Comparison of ENCODE assay signal across 32 cellular contexts in the genomic region with DNA sequence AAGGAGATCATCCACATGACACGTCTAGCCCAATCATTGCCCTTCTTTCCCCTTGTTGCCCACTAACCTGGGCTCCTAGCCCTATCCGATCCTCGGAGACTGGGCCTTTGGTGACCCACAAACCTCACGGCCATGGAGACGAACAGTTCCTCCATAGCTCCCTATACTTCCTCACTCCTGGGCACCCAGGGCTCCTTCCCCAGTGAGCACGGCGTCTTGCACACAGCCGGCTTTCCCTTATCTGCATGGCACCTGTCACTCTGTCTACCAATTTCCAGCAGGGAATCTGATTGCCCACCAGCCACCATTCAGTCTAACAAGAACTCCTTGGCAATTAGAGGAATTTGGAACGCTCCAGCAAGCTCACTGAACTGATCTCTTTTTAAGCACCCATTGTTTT. TPM values are rescaled to one million over a fixed set of nuclear protein-coding genes. Genes with fewer than 3 reads are reported as not detected.
DNase-seq lines count a peak whose midpoint lies in the region; ATAC-seq, FAIRE-seq and TF ChIP-seq lines count a peak whose summit lies in the region.
"Had no signal": no experiment of that assay in that cellular context is flagged by ENCODE, and none has a peak within 500 bp of the region (broad histone marks: within the 10 kb centered on the region; RNA-seq: fewer than 3 reads in every experiment).

No MANE protein-coding gene starts in this region.

- intact Hi-C loops in activated CD4-positive, alpha-beta memory T cell treated with anti-CD3 and anti-CD28 coated beads for 36 hours (cut with micrococcal nuclease) = loop anchor here (10.0 kb wide), 1 partner anchor 348 kb away; no protein-coding TSS in a partner anchor
- intact Hi-C loops in CD8-positive, alpha-beta T cell (cut with DNase I, micrococcal nuclease) = loop anchor here in 1 of 2 experiments (5.0 to 10.0 kb wide), 2 partner anchors 218 to 496 kb away; partner anchors contain the start of genes GPR137B and LYST

- ATAC-seq in CD8-positive, alpha-beta T cell = no peak
- ATAC-seq: gastroesophageal sphincter; left cardiac atrium; natural killer cell treated with Interleukin-12 subunit alpha and Interleukin-12 subunit beta and Interleukin-15 and Interleukin-18, amount 100 ng/mL, for 72 hours; Panc1; pancreas; right cardiac atrium had no signal

- peaks cover 41% of the 10 kb centered on the region for H3K27me3 Mint-ChIP-seq in activated CD4-positive, alpha-beta memory T cell treated with anti-CD3 and anti-CD28 coated beads for 36 hours
- peaks cover 60% of the 10 kb centered on the region for H3K27me3 Mint-ChIP-seq in activated CD4-positive, alpha-beta memory T cell treated with anti-CD3 and anti-CD28 coated beads, Interleukin-2, amount 10 ng/mL, durations not matched to agents 7 days and 5 days
- peaks cover 30% of the 10 kb centered on the region for H3K27me3 Mint-ChIP-seq in type B pancreatic cell
- peaks cover 42% of the 10 kb centered on the region for H3K27me3 Mint-ChIP-seq in CD8-positive, alpha-beta T cell (ENCODE audit: low read depth)

- no peak for DNase-seq in activated CD4-positive, alpha-beta memory T cell treated with anti-CD3 and anti-CD28 coated beads for 36 hours
- DNase-seq in activated CD4-positive, alpha-beta memory T cell treated with anti-CD3 and anti-CD28 coated beads, Interleukin-2, amount 10 ng/mL, durations not matched to agents 7 days and 5 days = no peak
- DNase-seq in NCI-H2029 treated with DMSO at 0.1 percent for 48 hours (lab: John Stamatoyannopoulos, UW) (peak; percentile 61), islet precursor cell (peak; percentile 44), type B pancreatic cell (ENCODE audit: extremely low spot score, unreplicated experiment) (no peak), urothelium cell line (ENCODE audit: low spot score) (no peak)
- no peak for DNase-seq in CD8-positive, alpha-beta T cell
- DNase-seq: activated CD4-positive, alpha-beta T cell treated with anti-CD3 and anti-CD28 coated beads for 1 hour; activated gamma-delta T cell; activated naive CD8-positive, alpha-beta T cell treated with anti-CD3 and anti-CD28 coated beads, Interleukin-2, amount 10 ng/mL, durations not matched to agents 7 days and 5 days; BE2C; DMS53; effector CD4-positive, alpha-beta T cell; left cardiac atrium; mammary epithelial cell; MM.1S; NCI-H2107; right cardiac atrium; Right ventricle myocardium superior; stimulated activated CD8-positive, alpha-beta memory T cell treated with anti-CD3 and anti-CD28 coated beads, Interleukin-4, amount 100 ng/mL, for 48 hours; testis had no signal

- no peak for TF ChIP-seq CTCF in type B pancreatic cell (conservative IDR thresholded peaks at IDR 0.05)
- no peak for TF ChIP-seq CTCF in CD8-positive, alpha-beta T cell (IDR thresholded peaks at IDR 0.05)

- H3K4me3 Mint-ChIP-seq in activated CD4-positive, alpha-beta memory T cell treated with anti-CD3 and anti-CD28 coated beads for 36 hours = no peak overlapping the region
- H3K4me3 Mint-ChIP-seq in activated CD4-positive, alpha-beta memory T cell treated with anti-CD3 and anti-CD28 coated beads, Interleukin-2, amount 10 ng/mL, durations not matched to agents 7 days and 5 days = no peak overlapping the region
- H3K4me3 Mint-ChIP-seq in type B pancreatic cell = peak overlapping the region; percentile 48
- H3K4me3 Mint-ChIP-seq in CD8-positive, alpha-beta T cell = no peak overlapping the region
- H3K4me3 Mint-ChIP-seq: activated naive CD8-positive, alpha-beta T cell treated with anti-CD3 and anti-CD28 coated beads, Interleukin-2, amount 10 ng/mL, durations not matched to agents 7 days and 5 days; natural killer cell treated with Interleukin-12 subunit alpha and Interleukin-12 subunit beta and Interleukin-15 and Interleukin-18, amount 100 ng/mL, for 72 hours; stimulated activated naive CD8-positive, alpha-beta T cell treated with anti-CD3 and anti-CD28 coated beads, Interleukin-15, Interleukin-2, amounts not matched to agents 100 ng/mL and 50 ng/mL, for 24 hours; T-helper 2 cell treated with Interferon-gamma antibody and Interleukin-4, amounts not matched to agents 5 μg/mL and 100 μg/mL, for 36 hours had no signal

- peaks cover 23% of the 10 kb centered on the region for H3K4me1 Mint-ChIP-seq in activated CD4-positive, alpha-beta memory T cell treated with anti-CD3 and anti-CD28 coated beads for 36 hours (ENCODE audit: low read depth)
- peaks cover 42% of the 10 kb centered on the region for H3K4me1 Mint-ChIP-seq in activated CD4-positive, alpha-beta memory T cell treated with anti-CD3 and anti-CD28 coated beads, Interleukin-2, amount 10 ng/mL, durations not matched to agents 7 days and 5 days
- peaks cover 36% of the 10 kb centered on the region for H3K4me1 Mint-ChIP-seq in type B pancreatic cell (ENCODE audit: unreplicated experiment)
- H3K4me1 Mint-ChIP-seq in CD8-positive, alpha-beta T cell (ENCODE audit: low read depth) = peaks cover 32% of the 10 kb centered on the region

- no peaks in the 10 kb centered on the region for H3K36me3 ChIP-seq in CD8-positive, alpha-beta T cell (ENCODE audit: insufficient read depth, low read length)
- H3K36me3 ChIP-seq: ascending aorta, BE2C, cardiac muscle cell, gastroesophageal sphincter, HAP-1, pancreas had no signal

- peaks cover 8% of the 10 kb centered on the region for H3K27me3 ChIP-seq in CD8-positive, alpha-beta T cell (ENCODE audit: insufficient read depth, low read length)
- H3K27me3 ChIP-seq: BE2C, testis had no signal

- POLR2A ChIA-PET in activated CD4-positive, alpha-beta memory T cell treated with anti-CD3 and anti-CD28 coated beads for 36 hours (lab: Charles Lee) = no interaction called here
- POLR2A ChIA-PET in activated CD4-positive, alpha-beta memory T cell treated with anti-CD3 and anti-CD28 coated beads, Interleukin-2, amount 10 ng/mL, durations not matched to agents 7 days and 5 days (lab: Charles Lee) = no interaction called here
- POLR2A ChIA-PET in CD8-positive, alpha-beta T cell (lab: Charles Lee) = interaction anchor here (1.2 kb wide), 1 partner anchor 15 kb away, joined by 3 read pairs; no protein-coding TSS in a partner anchor

- H3K9me3 ChIP-seq in CD8-positive, alpha-beta T cell (ENCODE audit: low read length) = no peaks in the 10 kb centered on the region
- H3K9me3 ChIP-seq: ascending aorta, BE2C, gastroesophageal sphincter, HAP-1, pancreas, testis had no signal

- H3K27ac ChIP-seq in CD8-positive, alpha-beta T cell (ENCODE audit: low read depth, low read length) = no peak overlapping the region
- H3K27ac ChIP-seq: ascending aorta, cardiac muscle cell, gastroesophageal sphincter, KMS-11, pancreas, testis had no signal

- no peaks in the 10 kb centered on the region for H3K9me3 Mint-ChIP-seq in activated CD4-positive, alpha-beta memory T cell treated with anti-CD3 and anti-CD28 coated beads for 36 hours
- no peaks in the 10 kb centered on the region for H3K9me3 Mint-ChIP-seq in activated CD4-positive, alpha-beta memory T cell treated with anti-CD3 and anti-CD28 coated beads, Interleukin-2, amount 10 ng/mL, durations not matched to agents 7 days and 5 days
- H3K9me3 Mint-ChIP-seq in type B pancreatic cell = no peaks in the 10 kb centered on the region
- H3K9me3 Mint-ChIP-seq in CD8-positive, alpha-beta T cell = no peaks in the 10 kb centered on the region
- H3K9me3 Mint-ChIP-seq: activated naive CD8-positive, alpha-beta T cell treated with anti-CD3 and anti-CD28 coated beads, Interleukin-2, amount 10 ng/mL, durations not matched to agents 7 days and 5 days; natural killer cell treated with Interleukin-12 subunit alpha and Interleukin-12 subunit beta and Interleukin-15 and Interleukin-18, amount 100 ng/mL, for 72 hours; stimulated activated naive CD8-positive, alpha-beta T cell treated with anti-CD3 and anti-CD28 coated beads, Interleukin-15, Interleukin-2, amounts not matched to agents 100 ng/mL and 50 ng/mL, for 24 hours; T-helper 2 cell treated with Interferon-gamma antibody and Interleukin-4, amounts not matched to agents 5 μg/mL and 100 μg/mL, for 36 hours had no signal

- H3K27ac Mint-ChIP-seq in activated CD4-positive, alpha-beta memory T cell treated with anti-CD3 and anti-CD28 coated beads for 36 hours = peak overlapping the region; percentile 28
- no peak overlapping the region for H3K27ac Mint-ChIP-seq in activated CD4-positive, alpha-beta memory T cell treated with anti-CD3 and anti-CD28 coated beads, Interleukin-2, amount 10 ng/mL, durations not matched to agents 7 days and 5 days
- peak overlapping the region; percentile 61 for H3K27ac Mint-ChIP-seq in type B pancreatic cell
- no peak overlapping the region for H3K27ac Mint-ChIP-seq in CD8-positive, alpha-beta T cell
- H3K27ac Mint-ChIP-seq: activated naive CD8-positive, alpha-beta T cell treated with anti-CD3 and anti-CD28 coated beads, Interleukin-2, amount 10 ng/mL, durations not matched to agents 7 days and 5 days; natural killer cell treated with Interleukin-12 subunit alpha and Interleukin-12 subunit beta and Interleukin-15 and Interleukin-18, amount 100 ng/mL, for 72 hours; stimulated activated naive CD8-positive, alpha-beta T cell treated with anti-CD3 and anti-CD28 coated beads, Interleukin-15, Interleukin-2, amounts not matched to agents 100 ng/mL and 50 ng/mL, for 24 hours; T-helper 2 cell treated with Interferon-gamma antibody and Interleukin-4, amounts not matched to agents 5 μg/mL and 100 μg/mL, for 36 hours had no signal

- no peak for FAIRE-seq in urothelium cell line (lab: Jason Lieb, UNC)
- FAIRE-seq: colon, pancreas had no signal

- no peaks in the 10 kb centered on the region for H3K36me3 Mint-ChIP-seq in activated CD4-positive, alpha-beta memory T cell treated with anti-CD3 and anti-CD28 coated beads for 36 hours
- H3K36me3 Mint-ChIP-seq in activated CD4-positive, alpha-beta memory T cell treated with anti-CD3 and anti-CD28 coated beads, Interleukin-2, amount 10 ng/mL, durations not matched to agents 7 days and 5 days (ENCODE audit: low read depth) = peaks cover 7% of the 10 kb centered on the region
- peaks cover 11% of the 10 kb centered on the region for H3K36me3 Mint-ChIP-seq in type B pancreatic cell
- no peaks in the 10 kb centered on the region for H3K36me3 Mint-ChIP-seq in CD8-positive, alpha-beta T cell
- H3K36me3 Mint-ChIP-seq: activated naive CD8-positive, alpha-beta T cell treated with anti-CD3 and anti-CD28 coated beads, Interleukin-2, amount 10 ng/mL, durations not matched to agents 7 days and 5 days; natural killer cell treated with Interleukin-12 subunit alpha and Interleukin-12 subunit beta and Interleukin-15 and Interleukin-18, amount 100 ng/mL, for 72 hours had no signal

- CTCF ChIA-PET in activated CD4-positive, alpha-beta memory T cell treated with anti-CD3 and anti-CD28 coated beads for 36 hours (lab: Charles Lee) = interaction anchor here (1.4 kb wide), 1 partner anchor 353 kb away, joined by 4 read pairs; no protein-coding TSS in a partner anchor
- CTCF ChIA-PET in activated CD4-positive, alpha-beta memory T cell treated with anti-CD3 and anti-CD28 coated beads, Interleukin-2, amount 10 ng/mL, durations not matched to agents 7 days and 5 days (lab: Charles Lee) = interaction anchor here (1.3 to 1.8 kb wide), 2 partner anchors 141 to 142 kb away, joined by 3 to 5 read pairs; partner anchors contain the start of gene B3GALNT2
- CTCF ChIA-PET in CD8-positive, alpha-beta T cell (lab: Charles Lee) = no interaction called here

- no peak overlapping the region for H3K4me3 ChIP-seq in CD8-positive, alpha-beta T cell (ENCODE audit: low read depth, low read length)
- H3K4me3 ChIP-seq: ascending aorta, cardiac muscle cell, gastroesophageal sphincter, HAP-1, pancreas, testis had no signal

- H3K4me1 ChIP-seq in CD8-positive, alpha-beta T cell (ENCODE audit: insufficient read depth, low read length) = peaks cover 31% of the 10 kb centered on the region

RNA-seq across cellular contexts. Expression of gene GNG4, which starts 3.1 kb away (rescaled TPM):
- 1 to 10 TPM in 1 of 2 experiments, under 1 TPM in 1; 0.88 to 1.8 TPM for total RNA-seq in activated CD4-positive, alpha-beta memory T cell treated with anti-CD3 and anti-CD28 coated beads for 36 hours
- total RNA-seq in activated CD4-positive, alpha-beta memory T cell treated with anti-CD3 and anti-CD28 coated beads, Interleukin-2, amount 10 ng/mL, durations not matched to agents 7 days and 5 days = under 1 TPM; 0.18 TPM
- total RNA-seq in type B pancreatic cell (ENCODE audit: low replicate concordance) = 28.5 and 64.2 TPM in 2 replicates
- under 1 TPM in 1 of 2 experiments, not detected in 1; 0.08 TPM for total RNA-seq in CD8-positive, alpha-beta T cell
- total RNA-seq: activated naive CD8-positive, alpha-beta T cell treated with anti-CD3 and anti-CD28 coated beads, Interleukin-2, amount 10 ng/mL, durations not matched to agents 7 days and 5 days; ascending aorta; right cardiac atrium; Right ventricle myocardium superior had no signal

Comparison
In these comparisons a context has a peak if more than half of its experiments do, and no peak if none do; other contexts are left out.
1. H3K27ac Mint-ChIP-seq: peak in activated CD4-positive, alpha-beta memory T cell treated with anti-CD3 and anti-CD28 coated beads for 36 hours (single experiment) and type B pancreatic cell (single experiment); none in activated CD4-positive, alpha-beta memory T cell treated with anti-CD3 and anti-CD28 coated beads, Interleukin-2, amount 10 ng/mL, durations not matched to agents 7 days and 5 days (single experiment) and CD8-positive, alpha-beta T cell (single experiment).
2. DNase-seq: peak in NCI-H2029 treated with DMSO at 0.1 percent for 48 hours (single experiment) and islet precursor cell (single experiment); none in activated CD4-positive, alpha-beta memory T cell treated with anti-CD3 and anti-CD28 coated beads for 36 hours (single experiment), activated CD4-positive, alpha-beta memory T cell treated with anti-CD3 and anti-CD28 coated beads, Interleukin-2, amount 10 ng/mL, durations not matched to agents 7 days and 5 days (single experiment), type B pancreatic cell (single experiment), CD8-positive, alpha-beta T cell (0 of 7) and urothelium cell line (single experiment).
3. RNA of gene GNG4, which starts 3.1 kb away (total RNA-seq): 28.5 to 64.2 TPM in type B pancreatic cell; 0.88 to 1.8 TPM in activated CD4-positive, alpha-beta memory T cell treated with anti-CD3 and anti-CD28 coated beads for 36 hours, 0.18 TPM in activated CD4-positive, alpha-beta memory T cell treated with anti-CD3 and anti-CD28 coated beads, Interleukin-2, amount 10 ng/mL, durations not matched to agents 7 days and 5 days and 0.08 TPM in CD8-positive, alpha-beta T cell; every median in the first group is over 10 times any median in the second.